25 cellular contexts compared by ENCODE assay signal in genomic region chr2:66596229-66596628, GRCh38.
DNase-seq lines count a peak whose midpoint lies in the region; ATAC-seq, FAIRE-seq and TF ChIP-seq lines count a peak whose summit lies in the region.
"Had no signal": no experiment of that assay in that cellular context is flagged by ENCODE, and none has a peak within 500 bp of the region (broad histone marks: within the 10 kb centered on the region; RNA-seq: fewer than 3 reads in every experiment).

No MANE protein-coding gene starts in this region.

- H3K27ac ChIP-seq in HUES48 (ENCODE audit: low read depth, low read length) (peak overlapping the region; percentile 65), upper lobe of right lung (no peak overlapping the region), SK-N-SH (ENCODE audit: low read depth in 2 of 2, low read length in 1 of 2) (no peak overlapping the region)
- H3K27ac ChIP-seq: brain microvascular endothelial cell, colonic mucosa, prostate gland, SK-N-MC, VCaP had no signal

- 64% methylated on average over 3 of the region's 3 CpGs for WGBS in SK-N-SH (ENCODE audit: low lambda C conversion rate)

- H3K36me3 ChIP-seq in HUES48 (ENCODE audit: control insufficient read depth, insufficient read depth, low read length) (no peaks in the 10 kb centered on the region), bronchial epithelial cell (ENCODE audit: control insufficient read depth, insufficient read depth, low read length) (no peaks in the 10 kb centered on the region), upper lobe of right lung (no peaks in the 10 kb centered on the region), SK-N-SH (replicated peaks in 1 of 2; ENCODE audit: control insufficient read depth in 1 of 2, insufficient read depth in 2 of 2, low read length in 1 of 2) (no peaks in the 10 kb centered on the region)
- H3K36me3 ChIP-seq: brain microvascular endothelial cell, colonic mucosa, prostate gland had no signal

- no peaks in the 10 kb centered on the region for H3K79me2 ChIP-seq in SK-N-SH (ENCODE audit: insufficient read depth)

- ATAC-seq in upper lobe of right lung, result no peak
- ATAC-seq: CD8-positive, alpha-beta T cell; mucosa of descending colon had no signal

- no peak overlapping the region for H3K4me2 ChIP-seq in SK-N-SH

- CTCF ChIA-PET in SK-N-SH (lab: Yijun Ruan, JAX), result interaction anchor here (0.7 kb wide), 1 partner anchor 9 kb away, joined by 3 read pairs; no protein-coding TSS in a partner anchor

- POLR2A ChIA-PET in SK-N-SH (lab: Yijun Ruan, JAX), result no interaction called here

- 0 out of 2 replicates have a peak overlapping the region, but pooled peaks have one; percentile 6 for H3K4me3 ChIP-seq in HUES48 (ENCODE audit: low read depth, low read length)
- H3K4me3 ChIP-seq in bronchial epithelial cell (ENCODE audit: low read depth, low read length), result no peak overlapping the region
- no peak overlapping the region for H3K4me3 ChIP-seq in upper lobe of right lung
- no peak overlapping the region for H3K4me3 ChIP-seq in SK-N-SH (ENCODE audit: low read depth in 2 of 2, low read length in 1 of 2)
- H3K4me3 ChIP-seq: colonic mucosa, mucosa of descending colon, prostate gland, SK-N-MC had no signal

- intact Hi-C loops in upper lobe of right lung (cut with DNase I), result no loop called here

- FAIRE-seq in bronchial epithelial cell (lab: Jason Lieb, UNC) (no peak), urothelium cell line (lab: Jason Lieb, UNC) (no peak)
- FAIRE-seq: GM12891 had no signal

- H3K27me3 ChIP-seq in HUES48 (ENCODE audit: control insufficient read depth, insufficient read depth, low read length), result no peaks in the 10 kb centered on the region
- no peaks in the 10 kb centered on the region for H3K27me3 ChIP-seq in bronchial epithelial cell (ENCODE audit: control insufficient read depth, insufficient read depth, low read length)
- no peaks in the 10 kb centered on the region for H3K27me3 ChIP-seq in upper lobe of right lung
- H3K27me3 ChIP-seq in SK-N-SH (ENCODE audit: insufficient read depth), result no peaks in the 10 kb centered on the region
- H3K27me3 ChIP-seq: brain microvascular endothelial cell, colonic mucosa had no signal

- H2AFZ ChIP-seq in SK-N-SH (ENCODE audit: low read depth), result no peak overlapping the region

- no peak for TF ChIP-seq EP300 in SK-N-SH (IDR thresholded peaks at IDR 0.05; ENCODE audit: borderline replicate concordance in 1 of 2, low read depth in 1 of 2, low read length in 1 of 2)

- H3K9ac ChIP-seq in HUES48 (ENCODE audit: low read depth, low read length) (no peak overlapping the region), SK-N-SH (no peak overlapping the region)

- no peaks in the 10 kb centered on the region for H3F3A ChIP-seq in SK-N-SH (replicated peaks; ENCODE audit: insufficient read depth)

- TF ChIP-seq CTCF in bronchial epithelial cell (IDR thresholded peaks at IDR 0.05; ENCODE audit: insufficient read depth, low read length, severe bottlenecking), result no peak
- TF ChIP-seq CTCF in upper lobe of right lung (IDR thresholded peaks at IDR 0.05), result no peak
- no peak for TF ChIP-seq CTCF in SK-N-SH (IDR thresholded peaks at IDR 0.05)

- no peaks in the 10 kb centered on the region for H3K9me2 ChIP-seq in SK-N-SH

- H3K9me3 ChIP-seq in HUES48 (ENCODE audit: control insufficient read depth, insufficient read depth, low read length), result no peaks in the 10 kb centered on the region
- no peaks in the 10 kb centered on the region for H3K9me3 ChIP-seq in upper lobe of right lung
- no peaks in the 10 kb centered on the region for H3K9me3 ChIP-seq in SK-N-SH
- H3K9me3 ChIP-seq: colonic mucosa, mucosa of descending colon, prostate gland had no signal

- peaks cover 16% of the 10 kb centered on the region; the same call in 1 of the 2 replicates for H3K4me1 ChIP-seq in HUES48 (ENCODE audit: control insufficient read depth, insufficient read depth, low read length)
- no peaks in the 10 kb centered on the region for H3K4me1 ChIP-seq in upper lobe of right lung
- H3K4me1 ChIP-seq in SK-N-SH (ENCODE audit: control insufficient read depth in 1 of 2, insufficient read depth in 2 of 2, low read depth in 1 of 2, low read length in 1 of 2), result no peaks in the 10 kb centered on the region
- H3K4me1 ChIP-seq: colonic mucosa, prostate gland had no signal

- H4K20me1 ChIP-seq in SK-N-SH (ENCODE audit: insufficient read depth), result no peaks in the 10 kb centered on the region

- DNase-seq in bronchial epithelial cell (ENCODE audit: low read depth) (peak; percentile 29), iris pigment epithelial cell (ENCODE audit: low read depth) (peak; percentile 62), urothelium cell line (ENCODE audit: low spot score) (peak; percentile 42), upper lobe of right lung (no peak), CD1c-positive myeloid dendritic cell (ENCODE audit: extremely low spot score) (no peak), SK-N-SH (no peak)
- DNase-seq: activated CD4-positive, alpha-beta T cell treated with anti-CD3 and anti-CD28 coated beads, Interleukin-2, amount 50 U/mL, for 1 hour; activated CD8-positive, alpha-beta memory T cell treated with anti-CD3 and anti-CD28 coated beads, Interleukin-2, amount 50 U/mL, for 4 hours; activated naive CD8-positive, alpha-beta T cell treated with anti-CD3 and anti-CD28 coated beads, Interleukin-2, amount 10 ng/mL, durations not matched to agents 7 days and 5 days; brain microvascular endothelial cell; CD8-positive, alpha-beta T cell; colonic mucosa; DMS153; glutamatergic neuron; mucosa of descending colon; NCI-H1105; NCI-H2081 treated with DMSO at 0.1 percent for 48 hours; NCI-H510A treated with DMSO at 0.1 percent for 48 hours; stimulated activated CD4-positive, alpha-beta T cell treated with anti-CD3 and anti-CD28 coated beads, Interleukin-2, amount 100 ng/mL, for 48 hours; stimulated activated naive CD4-positive, alpha-beta T cell treated with Interleukin-2 at 50 U/mL for 16 hours had no signal

- TF ChIP-seq RAD21 in SK-N-SH (IDR thresholded peaks at IDR 0.05; ENCODE audit: low read length), result no peak

TF ChIP-seq in SK-N-SH, 30 proteins besides CTCF, POLR2A, EP300 and RAD21:
- TF ChIP-seq EZH2phosphoT487 (IDR thresholded peaks at IDR 0.05; ENCODE audit: borderline replicate concordance, low read depth) (no peak), JUND (IDR thresholded peaks at IDR 0.05) (no peak), RCOR1 (IDR thresholded peaks at IDR 0.05; ENCODE audit: low read length) (no peak), POLR2AphosphoS5 (IDR thresholded peaks at IDR 0.05; ENCODE audit: low read depth, low read length) (no peak), GATA2 (CRISPR knock-in tag; IDR thresholded peaks at IDR 0.05) (no peak), FOSL2 (IDR thresholded peaks at IDR 0.05; ENCODE audit: borderline replicate concordance, low read depth) (no peak), RXRA (IDR thresholded peaks at IDR 0.05; ENCODE audit: borderline replicate concordance, low read depth) (no peak), GABPA (IDR thresholded peaks at IDR 0.05; ENCODE audit: low read depth) (no peak), YY1 (IDR thresholded peaks at IDR 0.05; ENCODE audit: low read depth) (no peak), NRF1 (IDR thresholded peaks at IDR 0.05; ENCODE audit: low read depth, low read length) (no peak), CHD2 (IDR thresholded peaks at IDR 0.05; ENCODE audit: low read length, partially characterized antibody) (no peak), PBX3 (IDR thresholded peaks at IDR 0.05) (no peak)
- TF ChIP-seq, protein P1, sequence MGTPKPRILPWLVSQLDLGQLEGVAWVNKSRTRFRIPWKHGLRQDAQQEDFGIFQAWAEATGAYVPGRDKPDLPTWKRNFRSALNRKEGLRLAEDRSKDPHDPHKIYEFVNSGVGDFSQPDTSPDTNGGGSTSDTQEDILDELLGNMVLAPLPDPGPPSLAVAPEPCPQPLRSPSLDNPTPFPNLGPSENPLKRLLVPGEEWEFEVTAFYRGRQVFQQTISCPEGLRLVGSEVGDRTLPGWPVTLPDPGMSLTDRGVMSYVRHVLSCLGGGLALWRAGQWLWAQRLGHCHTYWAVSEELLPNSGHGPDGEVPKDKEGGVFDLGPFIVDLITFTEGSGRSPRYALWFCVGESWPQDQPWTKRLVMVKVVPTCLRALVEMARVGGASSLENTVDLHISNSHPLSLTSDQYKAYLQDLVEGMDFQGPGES (IDR thresholded peaks at IDR 0.05; ENCODE audit: low read depth, low read length), result no peak

Comparison
In these comparisons a context has a peak if more than half of its experiments do, and no peak if none do; other contexts are left out.
1. DNase-seq: peak in bronchial epithelial cell (single experiment), iris pigment epithelial cell (single experiment) and urothelium cell line (single experiment); none in upper lobe of right lung (single experiment), CD1c-positive myeloid dendritic cell (single experiment) and SK-N-SH (single experiment).